In genomic region chr10:48691812-48692528, GRCh38 we compare ENCODE assay signal across 26 cellular contexts. TPM values are rescaled to one million over a fixed set of nuclear protein-coding genes. Genes with fewer than 3 reads are reported as not detected.
DNase-seq lines count a peak whose midpoint lies in the region; ATAC-seq and TF ChIP-seq lines count a peak whose summit lies in the region.
"Had no signal": no experiment of that assay in that cellular context is flagged by ENCODE, and none has a peak within 500 bp of the region (broad histone marks: within the 10 kb centered on the region; RNA-seq: fewer than 3 reads in every experiment).

No MANE protein-coding gene starts in this region.

- no peaks in the 10 kb centered on the region for H3K4me1 Mint-ChIP-seq in osteocyte (ENCODE audit: unreplicated experiment)
- H3K4me1 Mint-ChIP-seq: activated CD4-positive, alpha-beta T cell treated with anti-CD3 and anti-CD28 coated beads for 36 hours; mesothelial cell of epicardium; natural killer cell had no signal

- no peak overlapping the region for H3K4me3 Mint-ChIP-seq in osteocyte (ENCODE audit: unreplicated experiment)
- H3K4me3 Mint-ChIP-seq: activated CD4-positive, alpha-beta T cell treated with anti-CD3 and anti-CD28 coated beads for 36 hours; activated T-cell treated with anti-CD3 and anti-CD28 coated beads, Interleukin-2, amount 50 U/mL, for 4 hours; brain; CD4-positive, CD25-positive, alpha-beta regulatory T cell; mesothelial cell of epicardium; natural killer cell had no signal

- intact Hi-C loops in esophagus muscularis mucosa (cut with DNase I), result no loop called here

- no peaks in the 10 kb centered on the region for H3K36me3 Mint-ChIP-seq in osteocyte (ENCODE audit: unreplicated experiment)
- H3K36me3 Mint-ChIP-seq: brain; CD4-positive, CD25-positive, alpha-beta regulatory T cell; mesothelial cell of epicardium; natural killer cell had no signal

- DNase-seq in HT-29 (ENCODE audit: low spot score), result peak; percentile 82
- DNase-seq in NCI-H69 (lab: John Stamatoyannopoulos, UW), result peak; percentile 80
- DNase-seq in esophagus muscularis mucosa (ENCODE audit: extremely low spot score), result peak; percentile 60
- DNase-seq in osteocyte (ENCODE audit: extremely low spot score, unreplicated experiment), result peak; percentile 51
- DNase-seq in NOMO-1 treated with DMSO at 0.1 percent for 48 hours (lab: John Stamatoyannopoulos, UW; ENCODE audit: unreplicated experiment), result no peak
- DNase-seq in tibial nerve (ENCODE audit: low spot score in 2 of 2), result no peak
- DNase-seq: activated CD4-positive, alpha-beta T cell treated with anti-CD3 and anti-CD28 coated beads for 36 hours; activated naive CD4-positive, alpha-beta T cell; activated T-cell treated with anti-CD3 and anti-CD28 coated beads, Interleukin-2, amount 50 U/mL, for 4 hours; CD4-positive, CD25-positive, alpha-beta regulatory T cell; effector CD8-positive, alpha-beta T cell; left lung; natural killer cell; NCI-H1930; right lobe of liver; SJCRH30; stimulated activated CD4-positive, alpha-beta T cell treated with anti-CD3 and anti-CD28 coated beads, Interleukin-12 subunit alpha, Interleukin-12 subunit beta, amount 100 ng/mL, for 4 hours; stimulated activated CD4-positive, alpha-beta T cell treated with anti-CD3 and anti-CD28 coated beads, Interleukin-4, amount 100 ng/mL, for 24 hours; stimulated activated naive CD4-positive, alpha-beta T cell treated with Interleukin-2 at 50 U/mL for 16 hours had no signal

- H3K27ac Mint-ChIP-seq in osteocyte (ENCODE audit: unreplicated experiment), result no peak overlapping the region
- H3K27ac Mint-ChIP-seq: activated CD4-positive, alpha-beta T cell treated with anti-CD3 and anti-CD28 coated beads for 36 hours; CD4-positive, CD25-positive, alpha-beta regulatory T cell; mesothelial cell of epicardium; natural killer cell had no signal

- H3K9me3 ChIP-seq in esophagus muscularis mucosa, result no peaks in the 10 kb centered on the region
- no peaks in the 10 kb centered on the region for H3K9me3 ChIP-seq in tibial nerve
- H3K9me3 ChIP-seq: left lung, right lobe of liver, SJCRH30 had no signal

- H3K36me3 ChIP-seq in esophagus muscularis mucosa (no peaks in the 10 kb centered on the region), tibial nerve (no peaks in the 10 kb centered on the region)
- H3K36me3 ChIP-seq: left lung, right lobe of liver, SJCRH30 had no signal

- no peak overlapping the region for H3K4me3 ChIP-seq in esophagus muscularis mucosa
- no peak overlapping the region for H3K4me3 ChIP-seq in tibial nerve
- H3K4me3 ChIP-seq: hepatocyte, left lung, right lobe of liver, SJCRH30 had no signal

- TF ChIP-seq POLR2A in esophagus muscularis mucosa (IDR thresholded peaks at IDR 0.05; ENCODE audit: low read depth) (no peak), tibial nerve (IDR thresholded peaks at IDR 0.05) (no peak)

- H3K27ac ChIP-seq in esophagus muscularis mucosa (replicated peaks in 1 of 4) (no peak overlapping the region), tibial nerve (no peak overlapping the region)
- H3K27ac ChIP-seq: hepatocyte, left lung, parathyroid adenoma, right lobe of liver, SJCRH30 had no signal

- no peak for ATAC-seq in GM21367 (IDR thresholded peaks at IDR 0.05; ENCODE audit: unreplicated experiment)
- ATAC-seq: activated CD4-positive, alpha-beta T cell treated with anti-CD3 and anti-CD28 coated beads for 36 hours; left lung; natural killer cell had no signal

- H3K27me3 ChIP-seq in esophagus muscularis mucosa (peaks cover 0 to 7% (median 0%) of the 10 kb centered on the region in 4 donors), tibial nerve (no peaks in the 10 kb centered on the region)
- H3K27me3 ChIP-seq: hepatocyte, left lung, right lobe of liver, SJCRH30 had no signal

- TF ChIP-seq EP300 in esophagus muscularis mucosa (IDR thresholded peaks at IDR 0.05), result no peak
- TF ChIP-seq EP300 in tibial nerve (IDR thresholded peaks at IDR 0.05), result no peak

- peaks cover 24% of the 10 kb centered on the region for H3K27me3 Mint-ChIP-seq in osteocyte (ENCODE audit: unreplicated experiment)
- H3K27me3 Mint-ChIP-seq: CD4-positive, CD25-positive, alpha-beta regulatory T cell had no signal

- no peaks in the 10 kb centered on the region for H3K9me3 Mint-ChIP-seq in osteocyte (ENCODE audit: unreplicated experiment)
- H3K9me3 Mint-ChIP-seq: activated T-cell treated with anti-CD3 and anti-CD28 coated beads, Interleukin-2, amount 50 U/mL, for 4 hours; mesothelial cell of epicardium; natural killer cell had no signal

- 53% methylated on average over 7 of the region's 8 CpGs for WGBS in esophagus muscularis mucosa
- WGBS in tibial nerve, 2 donors, result 52 to 56% methylated on average over 8 of the region's 8 CpGs

- H3K4me1 ChIP-seq in esophagus muscularis mucosa (no peaks in the 10 kb centered on the region), tibial nerve (no peaks in the 10 kb centered on the region)
- H3K4me1 ChIP-seq: parathyroid adenoma, right lobe of liver, SJCRH30 had no signal

- TF ChIP-seq CTCF in esophagus muscularis mucosa (IDR thresholded peaks at IDR 0.05) (no peak), osteocyte (IDR thresholded peaks at IDR 0.05) (no peak), tibial nerve (IDR thresholded peaks at IDR 0.05) (no peak)

RNA-seq across cellular contexts. Expression of gene WDFY4, which starts 7.3 kb away (rescaled TPM):
- 0.10 TPM in 1 of 2 replicates, not detected in the other for total RNA-seq in HT-29 (2014; rRNA removed; shearing (Covaris generic))
- total RNA-seq in esophagus muscularis mucosa, result 1 to 10 TPM; 2.3 to 7.3 (median 5.2) TPM
- not detected in 2 replicates for total RNA-seq in osteocyte
- total RNA-seq in tibial nerve, result 10 to 100 TPM in 2 of 4 donors, 1 to 10 TPM in 2; 5.0 to 16.5 (median 8.8) TPM
- total RNA-seq: G401, NCI-H460, SJCRH30 had no signal

Comparison
In these comparisons a context has a peak if more than half of its experiments do, and no peak if none do; other contexts are left out.
1. DNase-seq: peak in HT-29 (single experiment), NCI-H69 (single experiment), esophagus muscularis mucosa (single experiment) and osteocyte (single experiment); none in NOMO-1 treated with DMSO at 0.1 percent for 48 hours (single experiment) and tibial nerve (0 of 2).